8 cellular contexts compared by ENCODE assay signal in the genomic region with DNA sequence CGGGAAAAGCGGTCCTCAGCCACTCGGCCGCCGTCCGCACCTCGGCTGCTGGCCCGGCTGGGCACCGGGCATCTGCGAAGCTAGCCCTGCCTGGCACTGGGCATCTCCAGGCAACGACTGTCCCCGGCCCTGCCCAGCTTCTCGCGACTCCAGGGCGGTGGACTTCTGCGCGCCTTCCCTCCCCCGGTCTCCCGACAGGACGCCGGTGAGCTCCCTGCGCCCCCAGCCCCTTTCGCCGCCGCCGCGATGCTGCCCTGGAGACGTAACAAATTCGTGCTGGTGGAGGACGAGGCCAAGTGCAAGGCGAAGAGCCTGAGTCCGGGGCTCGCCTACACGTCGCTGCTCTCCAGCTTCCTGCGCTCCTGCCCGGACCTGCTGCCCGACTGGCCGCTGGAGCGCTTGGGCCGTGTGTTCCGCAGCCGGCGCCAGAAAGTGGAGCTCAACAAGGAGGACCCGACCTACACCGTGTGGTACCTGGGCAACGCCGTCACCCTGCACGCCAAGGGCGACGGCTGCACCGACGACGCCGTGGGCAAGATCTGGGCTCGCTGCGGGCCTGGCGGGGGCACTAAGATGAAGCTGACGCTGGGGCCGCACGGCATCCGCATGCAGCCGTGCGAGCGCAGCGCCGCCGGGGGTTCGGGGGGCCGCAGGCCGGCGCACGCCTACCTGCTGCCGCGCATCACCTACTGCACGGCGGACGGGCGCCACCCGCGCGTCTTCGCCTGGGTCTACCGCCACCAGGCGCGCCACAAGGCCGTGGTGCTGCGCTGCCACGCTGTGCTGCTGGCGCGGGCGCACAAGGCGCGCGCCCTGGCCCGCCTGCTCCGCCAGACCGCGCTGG. TPM values are rescaled to one million over a fixed set of nuclear protein-coding genes. Genes with fewer than 3 reads are reported as not detected.
DNase-seq lines count a peak whose midpoint lies in the region; ATAC-seq lines count a peak whose summit lies in the region.

No MANE protein-coding gene starts in this region.

- H3K27me3 Mint-ChIP-seq in activated T-helper 2 cell treated with anti-CD3 and anti-CD28 coated beads, Interferon-gamma antibody, Interleukin-2, Interleukin-4, amounts not matched to agents 10 μg/mL and 5 μg/mL and 100 μg/mL, durations not matched to agents 14 hours and 24 hours and 36 hours (ENCODE audit: low read depth): peaks cover 34% of the 10 kb centered on the region

- ATAC-seq in GM21576 (IDR thresholded peaks at IDR 0.05; ENCODE audit: unreplicated experiment): no peak
- no peak for ATAC-seq in GM21423 (IDR thresholded peaks at IDR 0.05; ENCODE audit: unreplicated experiment)

- H3K4me3 ChIP-seq in MG63 (peak overlapping the region; percentile 39), esophagus (ENCODE audit: low read depth in 1 of 2, low read length in 2 of 2) (peak overlapping the region; percentile 14 to 29), mesodermal cell (ENCODE audit: extremely low read depth, insufficient read depth, low read length, poor library complexity, severe bottlenecking) (peak overlapping the region; percentile 40)

- H3K36me3 Mint-ChIP-seq in activated T-helper 2 cell treated with anti-CD3 and anti-CD28 coated beads, Interferon-gamma antibody, Interleukin-2, Interleukin-4, amounts not matched to agents 10 μg/mL and 5 μg/mL and 100 μg/mL, durations not matched to agents 14 hours and 24 hours and 36 hours (ENCODE audit: low read depth): no peaks in the 10 kb centered on the region

- no peak overlapping the region for H3K27ac ChIP-seq in esophagus (ENCODE audit: low read depth in 2 of 2, low read length in 1 of 2)
- H3K27ac ChIP-seq in mesodermal cell (ENCODE audit: low read depth, low read length, severe bottlenecking): no peak overlapping the region

- DNase-seq in AG20443 (ENCODE audit: low spot score) (peak; percentile 67), MG63 (peak; percentile 22), NK-92 (lab: John Stamatoyannopoulos, UW; ENCODE audit: unreplicated experiment) (no peak)
- DNase-seq in activated T-helper 2 cell treated with anti-CD3 and anti-CD28 coated beads, Interferon-gamma antibody, Interleukin-2, Interleukin-4, amounts not matched to agents 10 μg/mL and 5 μg/mL and 100 μg/mL, durations not matched to agents 14 hours and 24 hours and 36 hours (ENCODE audit: low spot score): no peak

- WGBS in esophagus, 2 donors: 2 to 3% methylated on average over 68 to 99 of the region's 99 CpGs
- WGBS in mesodermal cell (ENCODE audit: insufficient coverage in 2 of 2), 2 experiments: 1% methylated on average over 69 to 93 of the region's 99 CpGs

- H3K9me3 Mint-ChIP-seq in activated T-helper 2 cell treated with anti-CD3 and anti-CD28 coated beads, Interferon-gamma antibody, Interleukin-2, Interleukin-4, amounts not matched to agents 10 μg/mL and 5 μg/mL and 100 μg/mL, durations not matched to agents 14 hours and 24 hours and 36 hours: no peaks in the 10 kb centered on the region

- peaks cover 2 to 24% of the 10 kb centered on the region in 2 donors for H3K4me1 ChIP-seq in esophagus (ENCODE audit: control insufficient read depth in 2 of 2, insufficient read depth in 2 of 2, low read length in 1 of 2)
- peaks cover 8% of the 10 kb centered on the region for H3K4me1 ChIP-seq in mesodermal cell (ENCODE audit: control insufficient read depth, insufficient read depth, low read length, poor library complexity, severe bottlenecking)

- H3K27ac Mint-ChIP-seq in activated T-helper 2 cell treated with anti-CD3 and anti-CD28 coated beads, Interferon-gamma antibody, Interleukin-2, Interleukin-4, amounts not matched to agents 10 μg/mL and 5 μg/mL and 100 μg/mL, durations not matched to agents 14 hours and 24 hours and 36 hours: no peak overlapping the region

- H3K36me3 ChIP-seq in MG63 (no peaks in the 10 kb centered on the region), esophagus (ENCODE audit: control insufficient read depth in 2 of 2, insufficient read depth in 2 of 2, low read length in 1 of 2) (no peaks in the 10 kb centered on the region), mesodermal cell (ENCODE audit: control insufficient read depth, insufficient read depth, low read length) (no peaks in the 10 kb centered on the region)

- H3K9me3 ChIP-seq in MG63 (no peaks in the 10 kb centered on the region), esophagus (ENCODE audit: control insufficient read depth in 2 of 2, insufficient read depth in 1 of 2, low read depth in 1 of 2, low read length in 1 of 2) (no peaks in the 10 kb centered on the region), mesodermal cell (ENCODE audit: control insufficient read depth, low read length) (no peaks in the 10 kb centered on the region)

- intact Hi-C loops in activated T-helper 2 cell treated with anti-CD3 and anti-CD28 coated beads, Interferon-gamma antibody, Interleukin-2, Interleukin-4, amounts not matched to agents 10 μg/mL and 5 μg/mL and 100 μg/mL, durations not matched to agents 14 hours and 24 hours and 36 hours (cut with micrococcal nuclease): no loop called here

- H3K27me3 ChIP-seq in MG63 (peaks cover 7% of the 10 kb centered on the region), esophagus (ENCODE audit: control insufficient read depth in 1 of 2, insufficient read depth in 2 of 2, low read length in 2 of 2) (peaks cover 5 to 7% of the 10 kb centered on the region in 2 donors)

- H3K4me1 Mint-ChIP-seq in activated T-helper 2 cell treated with anti-CD3 and anti-CD28 coated beads, Interferon-gamma antibody, Interleukin-2, Interleukin-4, amounts not matched to agents 10 μg/mL and 5 μg/mL and 100 μg/mL, durations not matched to agents 14 hours and 24 hours and 36 hours (ENCODE audit: low read depth): no peaks in the 10 kb centered on the region

- H3K4me3 Mint-ChIP-seq in activated T-helper 2 cell treated with anti-CD3 and anti-CD28 coated beads, Interferon-gamma antibody, Interleukin-2, Interleukin-4, amounts not matched to agents 10 μg/mL and 5 μg/mL and 100 μg/mL, durations not matched to agents 14 hours and 24 hours and 36 hours (ENCODE audit: low read depth): no peak overlapping the region

RNA-seq across cellular contexts. Expression of gene FAM43B, which starts 0.6 kb away (rescaled TPM):
- total RNA-seq in MG63 (2014; rRNA removed; shearing (Covaris generic); ENCODE audit: low replicate concordance): 0.15 TPM in 1 of 2 replicates, not detected in the other
- under 1 TPM; 0.04 to 0.12 TPM for polyA plus RNA-seq in esophagus
- 1.4 TPM for polyA plus RNA-seq in mesodermal cell (2013, experiment 1 of 2)
- polyA plus RNA-seq in mesodermal cell (2013, experiment 2 of 2): 0.81 TPM
- total RNA-seq in activated T-helper 2 cell treated with anti-CD3 and anti-CD28 coated beads, Interferon-gamma antibody, Interleukin-2, Interleukin-4, amounts not matched to agents 10 μg/mL and 5 μg/mL and 100 μg/mL, durations not matched to agents 14 hours and 24 hours and 36 hours: not detected in 2 replicates

RNA-seq across cellular contexts. Expression of gene CDA, which starts 35.9 kb away (rescaled TPM):
- total RNA-seq in MG63 (2014; rRNA removed; shearing (Covaris generic); ENCODE audit: low replicate concordance): not detected in 2 replicates
- polyA plus RNA-seq in esophagus: 100 to 1,000 TPM; 107 to 110 TPM
- 1.3 TPM for polyA plus RNA-seq in mesodermal cell (2013, experiment 1 of 2)
- 1.3 TPM for polyA plus RNA-seq in mesodermal cell (2013, experiment 2 of 2)
- not detected in 2 replicates for total RNA-seq in activated T-helper 2 cell treated with anti-CD3 and anti-CD28 coated beads, Interferon-gamma antibody, Interleukin-2, Interleukin-4, amounts not matched to agents 10 μg/mL and 5 μg/mL and 100 μg/mL, durations not matched to agents 14 hours and 24 hours and 36 hours

RNA-seq across cellular contexts. Expression of gene MUL1, which starts 45.0 kb away (rescaled TPM):
- total RNA-seq in MG63 (2014; rRNA removed; shearing (Covaris generic); ENCODE audit: low replicate concordance): 12.1 and 14.3 TPM in 2 replicates
- polyA plus RNA-seq in esophagus: 10 to 100 TPM in 1 of 2 donors, 1 to 10 TPM in 1; 6.5 to 16.3 TPM
- polyA plus RNA-seq in mesodermal cell (2013, experiment 1 of 2): 19.9 TPM
- 16.1 TPM for polyA plus RNA-seq in mesodermal cell (2013, experiment 2 of 2)
- 17.1 and 17.4 TPM in 2 replicates for total RNA-seq in activated T-helper 2 cell treated with anti-CD3 and anti-CD28 coated beads, Interferon-gamma antibody, Interleukin-2, Interleukin-4, amounts not matched to agents 10 μg/mL and 5 μg/mL and 100 μg/mL, durations not matched to agents 14 hours and 24 hours and 36 hours

Comparison
In these comparisons a context has a peak if more than half of its experiments do, and no peak if none do; other contexts are left out.
1. DNase-seq: peak in AG20443 (single experiment) and MG63 (single experiment); none in NK-92 (single experiment) and activated T-helper 2 cell treated with anti-CD3 and anti-CD28 coated beads, Interferon-gamma antibody, Interleukin-2, Interleukin-4, amounts not matched to agents 10 μg/mL and 5 μg/mL and 100 μg/mL, durations not matched to agents 14 hours and 24 hours and 36 hours (single experiment).
2. Peak in every context shown above with its lines, with median percentiles within 50 percentile points of each other: H3K4me3 ChIP-seq.